Comparison of ENCODE assay signal across 24 cellular contexts in genomic region chr2:39095624-39096023, GRCh38. TPM values are rescaled to one million over a fixed set of nuclear protein-coding genes. Genes with fewer than 3 reads are reported as not detected.
DNase-seq lines count a peak whose midpoint lies in the region; ATAC-seq and TF ChIP-seq lines count a peak whose summit lies in the region.
"Had no signal": no experiment of that assay in that cellular context is flagged by ENCODE, and none has a peak within 500 bp of the region (broad histone marks: within the 10 kb centered on the region; RNA-seq: fewer than 3 reads in every experiment).

No MANE protein-coding gene starts in this region.

- no peak overlapping the region for H3K27ac Mint-ChIP-seq in activated naive CD8-positive, alpha-beta T cell treated with anti-CD3 and anti-CD28 coated beads, Interleukin-2, amount 10 ng/mL, durations not matched to agents 7 days and 5 days
- no peak overlapping the region for H3K27ac Mint-ChIP-seq in activated naive CD8-positive, alpha-beta T cell treated with anti-CD3 and anti-CD28 coated beads, Interleukin-2, amount 50 U/mL, for 24 hours
- H3K27ac Mint-ChIP-seq in activated T-helper 17 cell treated with anti-CD3 and anti-CD28 coated beads, Interleukin-2, amount 50 U/mL, for 72 hours, result peak overlapping the region; percentile 74
- H3K27ac Mint-ChIP-seq in stimulated activated naive B cell treated with anti-CD40 and anti-IgM and Interleukin-4, amounts not matched to agents 10 μg/mL and 1 μg/mL and 100 μg/mL, for 72 hours, result no peak overlapping the region

- no peak for DNase-seq in activated naive CD8-positive, alpha-beta T cell treated with anti-CD3 and anti-CD28 coated beads, Interleukin-2, amount 10 ng/mL, durations not matched to agents 7 days and 5 days
- DNase-seq in activated naive CD8-positive, alpha-beta T cell treated with anti-CD3 and anti-CD28 coated beads, Interleukin-2, amount 50 U/mL, for 24 hours, result no peak
- no peak for DNase-seq in spleen
- DNase-seq in COR-L47 (lab: John Stamatoyannopoulos, UW), result no peak
- no peak for DNase-seq in stimulated activated naive B cell treated with anti-CD40 and anti-IgM and Interleukin-4, amounts not matched to agents 10 μg/mL and 1 μg/mL and 100 μg/mL, for 72 hours
- no peak for DNase-seq in sciatic nerve (ENCODE audit: low spot score)
- DNase-seq: activated CD4-positive, CD25-positive, alpha-beta regulatory T cell; activated CD8-positive, alpha-beta memory T cell treated with anti-CD3 and anti-CD28 coated beads for 24 hours; brain microvascular endothelial cell; DMS53; effector memory CD4-positive, alpha-beta T cell; foreskin melanocyte; GDM1; left ventricle myocardium inferior; NCI-H1417 treated with DMSO at 0.1 percent for 48 hours; stimulated activated naive CD8-positive, alpha-beta T cell treated with anti-CD3 and anti-CD28 coated beads, Interleukin-15, Interleukin-2, amounts not matched to agents 100 U/mL and 50 U/mL, for 24 hours; T1000; thyroid gland had no signal

- POLR2A ChIA-PET in activated naive CD8-positive, alpha-beta T cell treated with anti-CD3 and anti-CD28 coated beads, Interleukin-2, amount 10 ng/mL, durations not matched to agents 7 days and 5 days (lab: Charles Lee), result interaction anchor here (1.9 kb wide), 1 partner anchor 25 kb away, joined by 5 read pairs; the partner anchor contains the start of gene SOS1

- peaks cover 95% of the 10 kb centered on the region for H3K4me1 ChIP-seq in KMS-11 (ENCODE audit: low read depth, poor library complexity, severe bottlenecking)
- H3K4me1 ChIP-seq in spleen, result peaks cover 7 to 82% (median 54%) of the 10 kb centered on the region in 6 donors

- H3K36me3 ChIP-seq in KMS-11 (ENCODE audit: insufficient read depth) (no peaks in the 10 kb centered on the region), spleen (peaks cover 0 to 8% (median 0%) of the 10 kb centered on the region in 6 donors)
- H3K36me3 ChIP-seq: brain microvascular endothelial cell, left ventricle myocardium inferior, thyroid gland had no signal

- intact Hi-C loops in spleen (cut with DNase I; ENCODE audit: low total_unique reads) (no loop called here), sciatic nerve (cut with DNase I) (no loop called here)

- 38 to 83% (median 38%) methylated on average over 1 of the region's 1 CpG for WGBS in spleen, 5 donors

- no peak for TF ChIP-seq POLR2A in spleen (IDR thresholded peaks at IDR 0.05)

- ATAC-seq in activated naive CD8-positive, alpha-beta T cell treated with anti-CD3 and anti-CD28 coated beads, Interleukin-2, amount 10 ng/mL, durations not matched to agents 7 days and 5 days (ENCODE audit: low read depth), result no peak
- ATAC-seq in activated naive CD8-positive, alpha-beta T cell treated with anti-CD3 and anti-CD28 coated beads, Interleukin-2, amount 50 U/mL, for 24 hours, result no peak
- no peak for ATAC-seq in activated T-helper 17 cell treated with anti-CD3 and anti-CD28 coated beads, Interleukin-2, amount 50 U/mL, for 72 hours (replicated peaks)
- no peak for ATAC-seq in stimulated activated naive B cell treated with anti-CD40 and anti-IgM and Interleukin-4, amounts not matched to agents 10 μg/mL and 1 μg/mL and 100 μg/mL, for 72 hours (replicated peaks)
- ATAC-seq in sciatic nerve, result no peak
- ATAC-seq: esophagus mucosa; HCT116; stimulated activated naive CD8-positive, alpha-beta T cell treated with anti-CD3 and anti-CD28 coated beads, Interleukin-15, Interleukin-2, amounts not matched to agents 100 U/mL and 50 U/mL, for 24 hours had no signal

- H2AFZ ChIP-seq in KMS-11 (ENCODE audit: low read depth), result no peak overlapping the region

- TF ChIP-seq CTCF in KMS-11 (conservative IDR thresholded peaks at IDR 0.05; ENCODE audit: low read depth, low read length) (no peak), spleen (IDR thresholded peaks at IDR 0.05 in 8 of 11, conservative IDR thresholded peaks at IDR 0.05 in 3 of 11) (no peak)

- peaks cover 64% of the 10 kb centered on the region for H3K4me1 Mint-ChIP-seq in activated naive CD8-positive, alpha-beta T cell treated with anti-CD3 and anti-CD28 coated beads, Interleukin-2, amount 10 ng/mL, durations not matched to agents 7 days and 5 days
- H3K4me1 Mint-ChIP-seq in activated naive CD8-positive, alpha-beta T cell treated with anti-CD3 and anti-CD28 coated beads, Interleukin-2, amount 50 U/mL, for 24 hours, result peaks cover 56% of the 10 kb centered on the region
- peaks cover 58% of the 10 kb centered on the region for H3K4me1 Mint-ChIP-seq in activated T-helper 17 cell treated with anti-CD3 and anti-CD28 coated beads, Interleukin-2, amount 50 U/mL, for 72 hours
- peaks cover 31 to 49% of the 10 kb centered on the region in 2 donors for H3K4me1 Mint-ChIP-seq in stimulated activated naive B cell treated with anti-CD40 and anti-IgM and Interleukin-4, amounts not matched to agents 10 μg/mL and 1 μg/mL and 100 μg/mL, for 72 hours

- H3K9ac ChIP-seq in KMS-11, result peak overlapping the region; percentile 46; the same call in 1 of the 2 replicates

- H3K9me3 ChIP-seq in spleen, result no peaks in the 10 kb centered on the region
- H3K9me3 ChIP-seq: left ventricle myocardium inferior, thyroid gland had no signal

- H3K36me3 Mint-ChIP-seq in activated naive CD8-positive, alpha-beta T cell treated with anti-CD3 and anti-CD28 coated beads, Interleukin-2, amount 10 ng/mL, durations not matched to agents 7 days and 5 days, result peaks cover 60% of the 10 kb centered on the region
- H3K36me3 Mint-ChIP-seq in activated naive CD8-positive, alpha-beta T cell treated with anti-CD3 and anti-CD28 coated beads, Interleukin-2, amount 50 U/mL, for 24 hours (ENCODE audit: low read depth), result peaks cover 22% of the 10 kb centered on the region
- H3K36me3 Mint-ChIP-seq in activated T-helper 17 cell treated with anti-CD3 and anti-CD28 coated beads, Interleukin-2, amount 50 U/mL, for 72 hours (ENCODE audit: low read depth), result peaks cover 65% of the 10 kb centered on the region
- H3K36me3 Mint-ChIP-seq in stimulated activated naive B cell treated with anti-CD40 and anti-IgM and Interleukin-4, amounts not matched to agents 10 μg/mL and 1 μg/mL and 100 μg/mL, for 72 hours, result peaks cover 7 to 20% of the 10 kb centered on the region in 2 donors

- peaks cover 83% of the 10 kb centered on the region for H3K79me2 ChIP-seq in KMS-11 (ENCODE audit: insufficient read depth, low read depth)

- peak overlapping the region; percentile 91 for H3K27ac ChIP-seq in KMS-11
- H3K27ac ChIP-seq in spleen, result peak overlapping the region in 5 of 8 donors; percentile 9 to 47 (median 22)
- H3K27ac ChIP-seq: brain microvascular endothelial cell, left ventricle myocardium inferior, skin epidermis, thyroid gland had no signal

- peak overlapping the region; percentile 1 for H3K4me3 Mint-ChIP-seq in activated naive CD8-positive, alpha-beta T cell treated with anti-CD3 and anti-CD28 coated beads, Interleukin-2, amount 10 ng/mL, durations not matched to agents 7 days and 5 days
- H3K4me3 Mint-ChIP-seq in activated naive CD8-positive, alpha-beta T cell treated with anti-CD3 and anti-CD28 coated beads, Interleukin-2, amount 50 U/mL, for 24 hours, result no peak overlapping the region
- H3K4me3 Mint-ChIP-seq in activated T-helper 17 cell treated with anti-CD3 and anti-CD28 coated beads, Interleukin-2, amount 50 U/mL, for 72 hours, result peak overlapping the region; percentile 51
- H3K4me3 Mint-ChIP-seq in stimulated activated naive B cell treated with anti-CD40 and anti-IgM and Interleukin-4, amounts not matched to agents 10 μg/mL and 1 μg/mL and 100 μg/mL, for 72 hours, result no peak overlapping the region
- H3K4me3 Mint-ChIP-seq: neural crest cell had no signal

- H3K4me2 ChIP-seq in KMS-11, result peak overlapping the region; percentile 86

- no peaks in the 10 kb centered on the region for H4K20me1 ChIP-seq in KMS-11 (ENCODE audit: insufficient read depth)

- no peaks in the 10 kb centered on the region for H3K27me3 Mint-ChIP-seq in activated naive CD8-positive, alpha-beta T cell treated with anti-CD3 and anti-CD28 coated beads, Interleukin-2, amount 10 ng/mL, durations not matched to agents 7 days and 5 days
- no peaks in the 10 kb centered on the region for H3K27me3 Mint-ChIP-seq in activated naive CD8-positive, alpha-beta T cell treated with anti-CD3 and anti-CD28 coated beads, Interleukin-2, amount 50 U/mL, for 24 hours
- H3K27me3 Mint-ChIP-seq in activated T-helper 17 cell treated with anti-CD3 and anti-CD28 coated beads, Interleukin-2, amount 50 U/mL, for 72 hours, result no peaks in the 10 kb centered on the region
- H3K27me3 Mint-ChIP-seq in stimulated activated naive B cell treated with anti-CD40 and anti-IgM and Interleukin-4, amounts not matched to agents 10 μg/mL and 1 μg/mL and 100 μg/mL, for 72 hours, result no peaks in the 10 kb centered on the region

- H3K9me3 Mint-ChIP-seq in activated naive CD8-positive, alpha-beta T cell treated with anti-CD3 and anti-CD28 coated beads, Interleukin-2, amount 10 ng/mL, durations not matched to agents 7 days and 5 days, result no peaks in the 10 kb centered on the region
- H3K9me3 Mint-ChIP-seq in activated naive CD8-positive, alpha-beta T cell treated with anti-CD3 and anti-CD28 coated beads, Interleukin-2, amount 50 U/mL, for 24 hours, result peaks cover 5% of the 10 kb centered on the region
- no peaks in the 10 kb centered on the region for H3K9me3 Mint-ChIP-seq in activated T-helper 17 cell treated with anti-CD3 and anti-CD28 coated beads, Interleukin-2, amount 50 U/mL, for 72 hours
- H3K9me3 Mint-ChIP-seq in stimulated activated naive B cell treated with anti-CD40 and anti-IgM and Interleukin-4, amounts not matched to agents 10 μg/mL and 1 μg/mL and 100 μg/mL, for 72 hours, result no peaks in the 10 kb centered on the region

- H3K4me3 ChIP-seq in KMS-11 (IDR thresholded peaks at IDR 0.05; ENCODE audit: insufficient read depth, low read depth, low read length) (peak overlapping the region; percentile 23), spleen (no peak overlapping the region)
- H3K4me3 ChIP-seq: left ventricle myocardium inferior, skin epidermis, thyroid gland had no signal

- H3K27me3 ChIP-seq in KMS-11 (ENCODE audit: insufficient read depth, low read depth) (no peaks in the 10 kb centered on the region), spleen (replicated peaks in 1 of 7) (no peaks in the 10 kb centered on the region)
- H3K27me3 ChIP-seq: brain microvascular endothelial cell, thyroid gland had no signal

RNA-seq across cellular contexts. Expression of gene SOS1, which starts 25.2 kb away (rescaled TPM):
- 100 to 1,000 TPM; 154 to 168 TPM for total RNA-seq in activated naive CD8-positive, alpha-beta T cell treated with anti-CD3 and anti-CD28 coated beads, Interleukin-2, amount 10 ng/mL, durations not matched to agents 7 days and 5 days
- 100 to 1,000 TPM in 1 of 2 donors, 10 to 100 TPM in 1; 98.7 to 116 TPM for total RNA-seq in activated T-helper 17 cell treated with anti-CD3 and anti-CD28 coated beads, Interleukin-2, amount 50 U/mL, for 72 hours
- total RNA-seq in spleen (10 to 100 TPM; 38.4 to 85.8 (median 49.1) TPM), sciatic nerve (53.9 TPM)
- polyA plus RNA-seq in spleen, result 1 to 10 TPM; 5.9 to 7.0 (median 6.7) TPM

Comparison
In these comparisons a context has a peak if more than half of its experiments do, and no peak if none do; other contexts are left out.
1. H3K4me3 Mint-ChIP-seq: peak in activated naive CD8-positive, alpha-beta T cell treated with anti-CD3 and anti-CD28 coated beads, Interleukin-2, amount 10 ng/mL, durations not matched to agents 7 days and 5 days (single experiment) and activated T-helper 17 cell treated with anti-CD3 and anti-CD28 coated beads, Interleukin-2, amount 50 U/mL, for 72 hours (single experiment); none in activated naive CD8-positive, alpha-beta T cell treated with anti-CD3 and anti-CD28 coated beads, Interleukin-2, amount 50 U/mL, for 24 hours (single experiment) and stimulated activated naive B cell treated with anti-CD40 and anti-IgM and Interleukin-4, amounts not matched to agents 10 μg/mL and 1 μg/mL and 100 μg/mL, for 72 hours (0 of 2).